In genomic region chr3:9476935-9477334, GRCh38 we compare ENCODE assay signal across 1 cellular context.
TF ChIP-seq lines count a peak whose summit lies in the region.

No MANE protein-coding gene starts in this region.

TF ChIP-seq in K562, 482 proteins besides CTCF, POLR2A, EP300 and RAD21 (continued from another document):
- no peak for TF ChIP-seq RREB1 (CRISPR knock-in tag; IDR thresholded peaks at IDR 0.05)
